ENCODE assay signal across 8 cellular contexts in genomic region chr16:78925071-78925714, GRCh38.
DNase-seq lines count a peak whose midpoint lies in the region; ATAC-seq, FAIRE-seq and TF ChIP-seq lines count a peak whose summit lies in the region.

No MANE protein-coding gene starts in this region.

- peak in 1 of 2 experiments; percentile 30; a peak in 1 of 5 replicates for TF ChIP-seq RAD21 in A549 (conservative IDR thresholded peaks at IDR 0.05 in 1 of 2, IDR thresholded peaks at IDR 0.05 in 1 of 2)

- no peak for TF ChIP-seq EP300 in A549 (IDR thresholded peaks at IDR 0.05)

- CTCF ChIA-PET in A549 (lab: Yijun Ruan, JAX): interaction anchor here (0.7 to 1.4 kb wide), 2 partner anchors 9 to 676 kb away, joined by 3 to 4 read pairs; no protein-coding TSS in a partner anchor

- 24% methylated on average over 8 of the region's 8 CpGs for WGBS in A549 (ENCODE audit: missing lambda C conversion rate)
- WGBS in smooth muscle cell (ENCODE audit: low lambda C conversion rate): 60% methylated on average over 8 of the region's 8 CpGs

- no peak for TF ChIP-seq POLR2A in A549 (IDR thresholded peaks at IDR 0.05; ENCODE audit: low read length)

- no peak overlapping the region for H3K4me2 ChIP-seq in A549
- no peak overlapping the region for H3K4me2 ChIP-seq in SU-DHL-6 (ENCODE audit: low read depth, low read length, poor library complexity, severe bottlenecking)
- no peak overlapping the region for H3K4me2 ChIP-seq in smooth muscle cell

- TF ChIP-seq CTCF in A549 (IDR thresholded peaks at IDR 0.05): peak; percentile 42
- TF ChIP-seq CTCF in SU-DHL-6 (IDR thresholded peaks at IDR 0.05; ENCODE audit: insufficient read depth, low read length, poor library complexity, severe bottlenecking): peak; percentile 46
- TF ChIP-seq CTCF in smooth muscle cell (IDR thresholded peaks at IDR 0.05; ENCODE audit: borderline replicate concordance, insufficient read depth, poor library complexity, severe bottlenecking): peak; percentile 41

- H3K27ac ChIP-seq in A549 (no peak overlapping the region), SU-DHL-6 (ENCODE audit: low read depth, low read length) (no peak overlapping the region), smooth muscle cell (ENCODE audit: low read depth) (no peak overlapping the region)

- no peak overlapping the region for H3K9ac ChIP-seq in SU-DHL-6 (ENCODE audit: low read length)
- H3K9ac ChIP-seq in smooth muscle cell (ENCODE audit: low read depth): no peak overlapping the region

- H3F3A ChIP-seq in SU-DHL-6 (ENCODE audit: insufficient read depth) (no peaks in the 10 kb centered on the region), smooth muscle cell (ENCODE audit: low read depth) (no peaks in the 10 kb centered on the region)

- DNase-seq in A549 (ENCODE audit: low read depth in 1 of 2, low spot score in 1 of 2): peak; percentile 16 to 45
- DNase-seq in foreskin melanocyte: peak; percentile 42
- DNase-seq in smooth muscle cell (lab: John Stamatoyannopoulos, UW; ENCODE audit: unreplicated experiment): no peak

- FAIRE-seq in A549 (lab: Jason Lieb, UNC): no peak

- H4K20me1 ChIP-seq in SU-DHL-6 (ENCODE audit: low read depth, low read length): no peaks in the 10 kb centered on the region
- H4K20me1 ChIP-seq in smooth muscle cell (ENCODE audit: low read depth): no peaks in the 10 kb centered on the region

- no peaks in the 10 kb centered on the region for H3K36me3 ChIP-seq in SU-DHL-6 (ENCODE audit: low read length)
- H3K36me3 ChIP-seq in smooth muscle cell (ENCODE audit: low read depth): no peaks in the 10 kb centered on the region

- H3K79me2 ChIP-seq in SU-DHL-6 (ENCODE audit: insufficient read depth, low read length): no peaks in the 10 kb centered on the region
- H3K79me2 ChIP-seq in smooth muscle cell (ENCODE audit: low read depth): no peaks in the 10 kb centered on the region

- ATAC-seq in A549 (peak; percentile 62 to 87; a peak in 4 of 6 replicates), GM18861 (IDR thresholded peaks at IDR 0.05; ENCODE audit: unreplicated experiment) (peak; percentile 46), GM21576 (IDR thresholded peaks at IDR 0.05; ENCODE audit: unreplicated experiment) (no peak), HG03025 (IDR thresholded peaks at IDR 0.05; ENCODE audit: low FRiP score, unreplicated experiment) (no peak), GM19395 (IDR thresholded peaks at IDR 0.05; ENCODE audit: unreplicated experiment) (no peak)

- no peaks in the 10 kb centered on the region for H3K27me3 ChIP-seq in SU-DHL-6 (ENCODE audit: low read length)
- H3K27me3 ChIP-seq in smooth muscle cell (ENCODE audit: low read depth): no peaks in the 10 kb centered on the region

- H3K4me1 ChIP-seq in A549 (no peaks in the 10 kb centered on the region), smooth muscle cell (ENCODE audit: low read depth) (no peaks in the 10 kb centered on the region)

- no peaks in the 10 kb centered on the region for H3K9me2 ChIP-seq in SU-DHL-6 (replicated peaks; ENCODE audit: insufficient read depth, low read length)

- no peak overlapping the region for H2AFZ ChIP-seq in SU-DHL-6 (ENCODE audit: low read depth, low read length, severe bottlenecking)
- no peak overlapping the region for H2AFZ ChIP-seq in smooth muscle cell (ENCODE audit: low read depth)

- H3K9me3 ChIP-seq in A549 (peaks cover 8% of the 10 kb centered on the region; the same call in 1 of the 3 replicates), SU-DHL-6 (ENCODE audit: insufficient read depth, low read length) (peaks cover 8% of the 10 kb centered on the region; the same call in 1 of the 2 replicates), smooth muscle cell (replicated peaks; ENCODE audit: low read depth) (no peaks in the 10 kb centered on the region)

- POLR2A ChIA-PET in A549 (lab: Yijun Ruan, JAX): no interaction called here

- no peak overlapping the region for H3K4me3 ChIP-seq in A549
- no peak overlapping the region for H3K4me3 ChIP-seq in SU-DHL-6 (ENCODE audit: insufficient read depth, low read length, poor library complexity, severe bottlenecking)
- H3K4me3 ChIP-seq in smooth muscle cell: no peak overlapping the region

TF ChIP-seq in A549, 52 proteins besides CTCF, POLR2A, EP300 and RAD21:
- TF ChIP-seq USF2 (IDR thresholded peaks at IDR 0.05): 0 out of 2 replicates have a peak, but pooled peaks have one; percentile 7
- TF ChIP-seq CHD4 (IDR thresholded peaks at IDR 0.05; ENCODE audit: borderline replicate concordance): no peak
- peak; percentile 36; the same call in 2 of the 3 replicates for TF ChIP-seq SMC3 (IDR thresholded peaks at IDR 0.05)

Comparison
In these comparisons a context has a peak if more than half of its experiments do, and no peak if none do; other contexts are left out.
1. ATAC-seq: peak in A549 (2 of 2) and GM18861 (single experiment); none in GM21576 (single experiment), HG03025 (single experiment) and GM19395 (single experiment).
2. Peak in every context shown above with its lines, with median percentiles within 50 percentile points of each other: CTCF ChIP-seq.